In genomic region chr3:197836244-197836643, GRCh38 we compare ENCODE assay signal across 21 cellular contexts. TPM values are rescaled to one million over a fixed set of nuclear protein-coding genes. Genes with fewer than 3 reads are reported as not detected.
DNase-seq lines count a peak whose midpoint lies in the region; ATAC-seq and TF ChIP-seq lines count a peak whose summit lies in the region.
"Had no signal": no experiment of that assay in that cellular context is flagged by ENCODE, and none has a peak within 500 bp of the region (broad histone marks: within the 10 kb centered on the region; RNA-seq: fewer than 3 reads in every experiment).

No MANE protein-coding gene starts in this region.

- no peaks in the 10 kb centered on the region for H3F3A ChIP-seq in neural cell (ENCODE audit: insufficient read depth, low read length, poor library complexity, severe bottlenecking)

- H3K9me2 ChIP-seq in neural cell (ENCODE audit: insufficient read depth, low read length), result no peaks in the 10 kb centered on the region

- no peaks in the 10 kb centered on the region for H4K20me1 ChIP-seq in neural cell (ENCODE audit: insufficient read depth)

- H3K4me2 ChIP-seq in neural cell (ENCODE audit: low read length), result no peak overlapping the region
- H3K4me2 ChIP-seq: A549, GM23338 had no signal

- no peak for ATAC-seq in activated T-helper 17 cell treated with anti-CD3 and anti-CD28 coated beads, Interleukin-2, amount 50 U/mL, for 72 hours (replicated peaks)
- no peak for ATAC-seq in left lobe of liver
- no peak for ATAC-seq in GM18519 (IDR thresholded peaks at IDR 0.05; ENCODE audit: low FRiP score, unreplicated experiment)
- ATAC-seq in HG03095 (IDR thresholded peaks at IDR 0.05; ENCODE audit: unreplicated experiment), result no peak
- ATAC-seq: A549, GM23338, HCT116, Right ventricle myocardium inferior had no signal

- peak overlapping the region; percentile 52 for H3K27ac Mint-ChIP-seq in activated T-helper 17 cell treated with anti-CD3 and anti-CD28 coated beads, Interleukin-2, amount 50 U/mL, for 72 hours
- H3K27ac Mint-ChIP-seq: GM23338 had no signal

- no peaks in the 10 kb centered on the region for H3K27me3 ChIP-seq in neural cell (ENCODE audit: insufficient read depth, low read depth, low read length)
- H3K27me3 ChIP-seq: BE2C, SJSA1 had no signal

- no peak overlapping the region for H3K4me3 ChIP-seq in neural cell (ENCODE audit: low read length)
- H3K4me3 ChIP-seq: A549, GM23338, SJSA1 had no signal

- H3K79me2 ChIP-seq in neural cell (replicated peaks; ENCODE audit: insufficient read depth, low read length), result no peaks in the 10 kb centered on the region

- H3K36me3 Mint-ChIP-seq in activated T-helper 17 cell treated with anti-CD3 and anti-CD28 coated beads, Interleukin-2, amount 50 U/mL, for 72 hours (ENCODE audit: low read depth), result peaks cover 91% of the 10 kb centered on the region

- H3K27ac ChIP-seq in neural cell (ENCODE audit: low read length), result peak overlapping the region; percentile 60
- H3K27ac ChIP-seq: A549, SJSA1 had no signal

- H3K4me3 Mint-ChIP-seq in activated T-helper 17 cell treated with anti-CD3 and anti-CD28 coated beads, Interleukin-2, amount 50 U/mL, for 72 hours, result no peak overlapping the region
- H3K4me3 Mint-ChIP-seq: GM23338 had no signal

- TF ChIP-seq CTCF in neural cell (IDR thresholded peaks at IDR 0.05; ENCODE audit: poor library complexity, severe bottlenecking), result no peak

- no peak overlapping the region for H3K9ac ChIP-seq in neural cell (ENCODE audit: low read length)

- TF ChIP-seq EP300 in neural cell (conservative IDR thresholded peaks at IDR 0.05; ENCODE audit: poor library complexity, severe bottlenecking), result peak; percentile 62

- H3K36me3 ChIP-seq in neural cell (ENCODE audit: insufficient read depth, low read length), result no peaks in the 10 kb centered on the region

- TF ChIP-seq RAD21 in neural cell (conservative IDR thresholded peaks at IDR 0.05), result no peak

- H3K27me3 Mint-ChIP-seq in activated T-helper 17 cell treated with anti-CD3 and anti-CD28 coated beads, Interleukin-2, amount 50 U/mL, for 72 hours, result no peaks in the 10 kb centered on the region

- peak; percentile 95 for DNase-seq in COLO829 (ENCODE audit: low spot score)
- peak; percentile 17 for DNase-seq in NCI-H128 (lab: John Stamatoyannopoulos, UW; ENCODE audit: unreplicated experiment)
- DNase-seq in left lobe of liver (ENCODE audit: low spot score), result no peak
- DNase-seq: BE2C, COR-L47, DMS79, MM.1S, NCI-H1048, NCI-H1436, NCI-H2029, NCI-H2171, NCI-H524 treated with DMSO at 0.1 percent for 48 hours had no signal

- no peaks in the 10 kb centered on the region for H3K9me3 Mint-ChIP-seq in activated T-helper 17 cell treated with anti-CD3 and anti-CD28 coated beads, Interleukin-2, amount 50 U/mL, for 72 hours
- H3K9me3 Mint-ChIP-seq: GM23338 had no signal

- H2AFZ ChIP-seq in neural cell (ENCODE audit: low read depth, low read length), result no peak overlapping the region
- H2AFZ ChIP-seq: GM23338 had no signal

- no peaks in the 10 kb centered on the region for H3K9me3 ChIP-seq in neural cell (ENCODE audit: low read length)
- H3K9me3 ChIP-seq: A549, BE2C, SJSA1 had no signal

- H3K4me1 Mint-ChIP-seq in activated T-helper 17 cell treated with anti-CD3 and anti-CD28 coated beads, Interleukin-2, amount 50 U/mL, for 72 hours, result no peaks in the 10 kb centered on the region
- H3K4me1 Mint-ChIP-seq: GM23338 had no signal

TF ChIP-seq in neural cell, 6 proteins besides CTCF, POLR2A, EP300 and RAD21:
- peak; percentile 51 for TF ChIP-seq POLR2AphosphoS5 (IDR thresholded peaks at IDR 0.05)
- no peak for TF ChIP-seq MXI1 (conservative IDR thresholded peaks at IDR 0.05; ENCODE audit: poor library complexity, severe bottlenecking)

RNA-seq across cellular contexts. Expression of gene LRCH3, which starts 45.2 kb away (rescaled TPM):
- 10 to 100 TPM; 59.2 to 62.8 TPM for total RNA-seq in activated T-helper 17 cell treated with anti-CD3 and anti-CD28 coated beads, Interleukin-2, amount 50 U/mL, for 72 hours
- 36.2 and 41.4 TPM in 2 replicates for polyA plus RNA-seq in neural cell
- 128 and 135 TPM in 2 replicates for polyA minus RNA-seq in neural cell
- total RNA-seq in left lobe of liver, result 19.2 TPM
